In the genomic region with DNA sequence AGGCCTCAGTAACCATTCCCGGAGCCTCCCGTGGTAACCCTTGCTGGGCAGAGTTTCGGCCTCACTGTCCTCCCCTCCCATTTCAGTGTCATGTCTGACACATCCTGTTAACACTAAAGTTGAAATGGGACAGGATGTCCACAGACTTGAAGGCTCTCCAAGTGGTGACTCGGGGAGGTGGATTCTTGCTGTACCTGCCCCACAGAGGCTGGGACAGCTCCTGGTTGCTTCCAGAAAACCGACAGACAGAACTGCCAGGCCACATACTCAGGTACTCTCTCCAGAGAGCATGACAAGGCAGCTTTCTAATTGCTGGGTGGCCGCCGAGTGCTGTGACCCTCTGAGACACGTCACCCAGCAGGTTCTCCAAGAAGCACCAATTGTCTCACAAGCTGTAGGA, we compare ENCODE assay signal across 1 cellular context.
TF ChIP-seq lines count a peak whose summit lies in the region.

No MANE protein-coding gene starts in this region.

TF ChIP-seq in IMR-90, 13 proteins besides CTCF, POLR2A, EP300 and RAD21:
- TF ChIP-seq USF2 (IDR thresholded peaks at IDR 0.05; ENCODE audit: low read depth, low read length) (no peak), SMC3 (IDR thresholded peaks at IDR 0.05; ENCODE audit: low read depth, low read length) (no peak), CHD1 (IDR thresholded peaks at IDR 0.05; ENCODE audit: low read depth, low read length) (no peak), MAFK (IDR thresholded peaks at IDR 0.05; ENCODE audit: low read depth, low read length) (no peak), ELK1 (IDR thresholded peaks at IDR 0.05; ENCODE audit: borderline replicate concordance, low read depth, low read length) (no peak), MXI1 (IDR thresholded peaks at IDR 0.05; ENCODE audit: borderline replicate concordance, low read depth, low read length) (no peak), RFX5 (IDR thresholded peaks at IDR 0.05; ENCODE audit: low read depth, low read length) (no peak), FOS (IDR thresholded peaks at IDR 0.05; ENCODE audit: low read depth, low read length) (no peak), NFE2L2 (IDR thresholded peaks at IDR 0.05; ENCODE audit: low read depth, low read length) (no peak), BHLHE40 (IDR thresholded peaks at IDR 0.05; ENCODE audit: low read depth, low read length) (no peak), CEBPB (IDR thresholded peaks at IDR 0.05; ENCODE audit: low read depth, low read length) (no peak), RCOR1 (IDR thresholded peaks at IDR 0.05; ENCODE audit: insufficient replicate concordance, low read length) (no peak), MAZ (IDR thresholded peaks at IDR 0.05; ENCODE audit: borderline replicate concordance, low read depth, low read length) (no peak)
